ENCODE assay signal across 17 cellular contexts in genomic region chr17:63911041-63911635, GRCh38. TPM values are rescaled to one million over a fixed set of nuclear protein-coding genes. Genes with fewer than 3 reads are reported as not detected.
"Had no signal": no experiment of that assay in that cellular context is flagged by ENCODE, and none has a peak within 500 bp of the region (broad histone marks: within the 10 kb centered on the region; RNA-seq: fewer than 3 reads in every experiment).

Gene CSHL1, minus strand, starts transcription at chr17:63911258. Its CDS starts 62 bp downstream, at chr17:63911196.

- H3K27me3 Mint-ChIP-seq: activated CD4-positive, alpha-beta T cell treated with anti-CD3 and anti-CD28 coated beads for 36 hours; central memory CD8-positive, alpha-beta T cell; stimulated activated naive CD8-positive, alpha-beta T cell treated with anti-CD3 and anti-CD28 coated beads, Interleukin-15, amount 100 ng/mL, for 72 hours had no signal

- H3K4me3 Mint-ChIP-seq: activated CD4-positive, alpha-beta T cell treated with anti-CD3 and anti-CD28 coated beads for 36 hours; activated naive CD4-positive, alpha-beta T cell treated with anti-CD3 and anti-CD28 coated beads for 36 hours; central memory CD8-positive, alpha-beta T cell; neural progenitor cell; stimulated activated naive CD8-positive, alpha-beta T cell treated with anti-CD3 and anti-CD28 coated beads, Interleukin-15, amount 100 ng/mL, for 72 hours; T-helper 1 cell treated with Interleukin-12 subunit alpha and Interleukin-12 subunit beta and Interleukin-4 antibody, amounts not matched to agents 30 μg/mL and 1 μg/mL, for 36 hours had no signal

- H3K9me3 Mint-ChIP-seq: activated naive CD4-positive, alpha-beta T cell treated with anti-CD3 and anti-CD28 coated beads for 36 hours; central memory CD8-positive, alpha-beta T cell; naive B cell; neural progenitor cell; stimulated activated naive CD8-positive, alpha-beta T cell treated with anti-CD3 and anti-CD28 coated beads, Interleukin-15, amount 100 ng/mL, for 72 hours; T-helper 1 cell treated with Interleukin-12 subunit alpha and Interleukin-12 subunit beta and Interleukin-4 antibody, amounts not matched to agents 30 μg/mL and 1 μg/mL, for 36 hours had no signal

- H3K4me1 Mint-ChIP-seq: activated CD4-positive, alpha-beta T cell treated with anti-CD3 and anti-CD28 coated beads for 36 hours; neural progenitor cell had no signal

- H3K27ac Mint-ChIP-seq: activated CD4-positive, alpha-beta T cell treated with anti-CD3 and anti-CD28 coated beads for 36 hours; activated naive CD4-positive, alpha-beta T cell treated with anti-CD3 and anti-CD28 coated beads for 36 hours; neural progenitor cell; stimulated activated naive CD8-positive, alpha-beta T cell treated with anti-CD3 and anti-CD28 coated beads, Interleukin-15, amount 100 ng/mL, for 72 hours; T-helper 1 cell treated with Interleukin-12 subunit alpha and Interleukin-12 subunit beta and Interleukin-4 antibody, amounts not matched to agents 30 μg/mL and 1 μg/mL, for 36 hours had no signal

- H3K36me3 Mint-ChIP-seq: naive B cell, neural progenitor cell had no signal

- DNase-seq: gastrocnemius medialis, psoas muscle had no signal

RNA-seq across cellular contexts. Expression of gene CSHL1, which starts in this region (rescaled TPM):
- total RNA-seq: activated CD4-positive, alpha-beta T cell treated with anti-CD3 and anti-CD28 coated beads for 36 hours; activated naive CD4-positive, alpha-beta T cell treated with anti-CD3 and anti-CD28 coated beads for 36 hours; aorta; esophagus mucosa; gastrocnemius medialis; heart right ventricle; liver; mucosa of descending colon; osteocyte; psoas muscle; right cardiac atrium; temporal lobe had no signal
